18 cellular contexts compared by ENCODE assay signal in the genomic region with DNA sequence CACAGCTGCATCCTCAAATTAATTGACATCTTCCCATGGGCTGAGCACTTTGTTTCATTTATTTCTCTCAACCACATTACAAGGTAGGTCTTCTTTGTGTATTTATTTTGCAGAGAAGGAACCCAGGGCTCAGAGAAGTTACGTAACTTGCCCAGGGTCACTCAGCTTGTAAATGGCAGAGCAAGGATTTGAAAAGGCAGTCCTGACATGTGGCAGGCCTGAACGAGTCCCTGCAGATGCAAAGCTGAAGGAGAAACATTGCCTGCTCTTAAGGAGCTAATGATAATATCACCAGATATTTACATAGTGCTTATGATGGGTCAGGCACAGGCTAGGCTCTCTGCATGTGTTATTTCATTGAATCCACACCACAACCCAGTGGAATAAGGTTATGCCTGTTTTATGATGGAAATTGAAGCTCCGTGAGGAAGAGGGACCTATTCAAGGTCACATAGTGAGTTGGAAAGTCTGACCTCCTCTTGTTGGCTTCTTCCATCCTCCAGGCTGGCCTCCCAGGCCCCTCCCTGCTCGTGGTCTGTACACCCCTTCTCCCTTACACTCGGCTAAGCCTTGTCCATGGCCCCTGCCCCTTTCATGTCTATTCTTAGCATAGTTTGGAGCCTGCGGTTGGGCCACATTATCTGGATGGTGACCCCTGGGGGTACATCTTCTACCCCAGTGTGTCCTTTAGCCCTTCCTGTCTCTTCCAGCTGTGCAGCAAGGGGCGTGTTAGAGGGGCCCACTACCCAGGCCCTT. TPM values are rescaled to one million over a fixed set of nuclear protein-coding genes. Genes with fewer than 3 reads are reported as not detected.
DNase-seq lines count a peak whose midpoint lies in the region; ATAC-seq, FAIRE-seq and TF ChIP-seq lines count a peak whose summit lies in the region.
"Had no signal": no experiment of that assay in that cellular context is flagged by ENCODE, and none has a peak within 500 bp of the region (broad histone marks: within the 10 kb centered on the region; RNA-seq: fewer than 3 reads in every experiment).

No MANE protein-coding gene starts in this region.

- ATAC-seq in natural killer cell treated with Interleukin-12 subunit alpha and Interleukin-12 subunit beta and Interleukin-15 and Interleukin-18, amount 100 ng/mL, for 72 hours, result no peak
- ATAC-seq in natural killer cell (no peak), GM19023 (IDR thresholded peaks at IDR 0.05; ENCODE audit: unreplicated experiment) (no peak)
- ATAC-seq: GM23338 had no signal

- no peak overlapping the region for H3K27ac Mint-ChIP-seq in natural killer cell treated with Interleukin-12 subunit alpha and Interleukin-12 subunit beta and Interleukin-15 and Interleukin-18, amount 100 ng/mL, for 72 hours
- no peak overlapping the region for H3K27ac Mint-ChIP-seq in natural killer cell
- H3K27ac Mint-ChIP-seq: GM23338 had no signal

- intact Hi-C loops in natural killer cell (cut with micrococcal nuclease), result no loop called here

- no peak for FAIRE-seq in urothelium cell line (lab: Jason Lieb, UNC)
- FAIRE-seq: GM12891, GM18507 had no signal

- peak overlapping the region; percentile 59 to 72 for H3K27ac ChIP-seq in right atrium auricular region
- H3K27ac ChIP-seq: C4-2B, PC-9 had no signal

- no peaks in the 10 kb centered on the region for H3K9me3 Mint-ChIP-seq in natural killer cell treated with Interleukin-12 subunit alpha and Interleukin-12 subunit beta and Interleukin-15 and Interleukin-18, amount 100 ng/mL, for 72 hours
- no peaks in the 10 kb centered on the region for H3K9me3 Mint-ChIP-seq in natural killer cell
- H3K9me3 Mint-ChIP-seq: GM23338 had no signal

- no peaks in the 10 kb centered on the region for H3K27me3 Mint-ChIP-seq in natural killer cell treated with Interleukin-12 subunit alpha and Interleukin-12 subunit beta and Interleukin-15 and Interleukin-18, amount 100 ng/mL, for 72 hours
- peaks cover 0 to 3% of the 10 kb centered on the region in 2 donors for H3K27me3 Mint-ChIP-seq in natural killer cell (ENCODE audit: low read depth in 2 of 2)

- no peaks in the 10 kb centered on the region for H3K4me1 Mint-ChIP-seq in natural killer cell treated with Interleukin-12 subunit alpha and Interleukin-12 subunit beta and Interleukin-15 and Interleukin-18, amount 100 ng/mL, for 72 hours (ENCODE audit: low read depth in 2 of 2)
- no peaks in the 10 kb centered on the region for H3K4me1 Mint-ChIP-seq in natural killer cell

- peak; percentile 40 for DNase-seq in natural killer cell treated with Interleukin-12 subunit alpha and Interleukin-12 subunit beta and Interleukin-15 and Interleukin-18, amount 100 ng/mL, for 72 hours (ENCODE audit: low spot score)
- no peak for DNase-seq in natural killer cell
- DNase-seq in epithelial cell of esophagus (ENCODE audit: low read depth), result peak; percentile 47
- no peak for DNase-seq in right atrium auricular region (ENCODE audit: low spot score)
- DNase-seq in urothelium cell line (ENCODE audit: low spot score), result no peak
- DNase-seq in activated CD4-positive, CD25-positive, alpha-beta regulatory T cell treated with anti-CD3 and anti-CD28 coated beads, Interleukin-2, amount 50 U/mL, for 72 hours, result no peak
- DNase-seq: DMS 273 treated with DMSO at 0.1 percent for 48 hours, GF-D8, KG1, NCI-H1092 treated with DMSO at 0.1 percent for 48 hours, NCI-H2081 treated with DMSO at 0.1 percent for 48 hours, NCI-H510A treated with DMSO at 0.1 percent for 48 hours, PC-9 had no signal

- no peaks in the 10 kb centered on the region for H3K36me3 ChIP-seq in right atrium auricular region

- no peak overlapping the region for H3K4me3 Mint-ChIP-seq in natural killer cell treated with Interleukin-12 subunit alpha and Interleukin-12 subunit beta and Interleukin-15 and Interleukin-18, amount 100 ng/mL, for 72 hours
- H3K4me3 Mint-ChIP-seq in natural killer cell, result no peak overlapping the region
- H3K4me3 Mint-ChIP-seq: GM23338 had no signal

- no peak for TF ChIP-seq CTCF in natural killer cell (IDR thresholded peaks at IDR 0.05)
- no peak for TF ChIP-seq CTCF in epithelial cell of esophagus (IDR thresholded peaks at IDR 0.05; ENCODE audit: insufficient read depth, low read depth, low read length, missing control alignments)
- no peak for TF ChIP-seq CTCF in right atrium auricular region (IDR thresholded peaks at IDR 0.05)

- H3K36me3 Mint-ChIP-seq in natural killer cell treated with Interleukin-12 subunit alpha and Interleukin-12 subunit beta and Interleukin-15 and Interleukin-18, amount 100 ng/mL, for 72 hours, result no peaks in the 10 kb centered on the region
- H3K36me3 Mint-ChIP-seq in natural killer cell, result no peaks in the 10 kb centered on the region

- H3K4me3 ChIP-seq in epithelial cell of esophagus (ENCODE audit: low read length), result no peak overlapping the region
- no peak overlapping the region for H3K4me3 ChIP-seq in right atrium auricular region
- H3K4me3 ChIP-seq: GM23338, PC-9 had no signal

- H3K4me1 ChIP-seq in right atrium auricular region, result peaks cover 0 to 23% of the 10 kb centered on the region in 2 donors

- no peaks in the 10 kb centered on the region for H3K9me3 ChIP-seq in right atrium auricular region

- H3K27me3 ChIP-seq in right atrium auricular region, result no peaks in the 10 kb centered on the region

RNA-seq across cellular contexts. Expression of a gene that starts 12.5 kb away (rescaled TPM):
- total RNA-seq in natural killer cell treated with Interleukin-12 subunit alpha and Interleukin-12 subunit beta and Interleukin-15 and Interleukin-18, amount 100 ng/mL, for 72 hours, result under 1 TPM in 1 of 2 donors, not detected in 1; 0.19 TPM
- total RNA-seq in natural killer cell (1 to 10 TPM in 1 of 3 donors, under 1 TPM in 2; 0.18 to 1.0 (median 0.21) TPM), right atrium auricular region (10 to 100 TPM; 24.4 to 34.9 TPM)

RNA-seq across cellular contexts. Expression of a gene that starts 12.6 kb away (rescaled TPM):
- total RNA-seq in natural killer cell treated with Interleukin-12 subunit alpha and Interleukin-12 subunit beta and Interleukin-15 and Interleukin-18, amount 100 ng/mL, for 72 hours, result 10 to 100 TPM; 53.3 to 71.3 TPM
- total RNA-seq in natural killer cell (10 to 100 TPM; 27.4 to 35.4 (median 30.3) TPM), right atrium auricular region (10 to 100 TPM; 23.0 to 38.3 TPM)

Comparison
In these comparisons a context has a peak if more than half of its experiments do, and no peak if none do; other contexts are left out.
1. DNase-seq: peak in natural killer cell treated with Interleukin-12 subunit alpha and Interleukin-12 subunit beta and Interleukin-15 and Interleukin-18, amount 100 ng/mL, for 72 hours (single experiment) and epithelial cell of esophagus (single experiment); none in natural killer cell (single experiment), right atrium auricular region (single experiment), urothelium cell line (single experiment) and activated CD4-positive, CD25-positive, alpha-beta regulatory T cell treated with anti-CD3 and anti-CD28 coated beads, Interleukin-2, amount 50 U/mL, for 72 hours (single experiment).
2. RNA of a gene that starts 12.5 kb away (total RNA-seq): 24.4 to 34.9 TPM in right atrium auricular region; 0.18 to 1.0 TPM in natural killer cell and 0.19 TPM in natural killer cell treated with Interleukin-12 subunit alpha and Interleukin-12 subunit beta and Interleukin-15 and Interleukin-18, amount 100 ng/mL, for 72 hours; every median in the first group is over 10 times any median in the second.